ENCODE assay signal across 1 cellular context in genomic region chr6:157283330-157283898, GRCh38.
TF ChIP-seq lines count a peak whose summit lies in the region.

No MANE protein-coding gene starts in this region.

TF ChIP-seq in SK-N-SH treated with all-trans-retinoic acid at 6 μM for 48 hours, 23 proteins besides CTCF, POLR2A, EP300 and RAD21 (continued from another document):
- no peak for TF ChIP-seq CREB5 (CRISPR knock-in tag; IDR thresholded peaks at IDR 0.05; ENCODE audit: low read depth)
- TF ChIP-seq TCF4 (CRISPR knock-in tag; IDR thresholded peaks at IDR 0.05; ENCODE audit: borderline replicate concordance): no peak
- TF ChIP-seq BACH2 (CRISPR knock-in tag; IDR thresholded peaks at IDR 0.05; ENCODE audit: borderline replicate concordance): no peak
- TF ChIP-seq ZC3H10 (CRISPR knock-in tag; IDR thresholded peaks at IDR 0.05): no peak
- no peak for TF ChIP-seq ISL1 (CRISPR knock-in tag; IDR thresholded peaks at IDR 0.05)
